Comparison of ENCODE assay signal across 20 cellular contexts in genomic region chr17:17039911-17040310, GRCh38.
"Had no signal": no experiment of that assay in that cellular context is flagged by ENCODE, and none has a peak within 500 bp of the region (broad histone marks: within the 10 kb centered on the region; RNA-seq: fewer than 3 reads in every experiment).

No MANE protein-coding gene starts in this region.

- H3K27me3 ChIP-seq: brain microvascular endothelial cell, colonic mucosa, pancreas, sigmoid colon had no signal

- H3K9me3 ChIP-seq: colonic mucosa, left ventricle myocardium inferior, pancreas, sigmoid colon, thoracic aorta had no signal

- ATAC-seq: activated CD8-positive, alpha-beta memory T cell treated with anti-CD3 and anti-CD28 coated beads, Interleukin-2, amount 10 ng/mL, durations not matched to agents 7 days and 5 days; naive thymus-derived CD4-positive, alpha-beta T cell; pancreas; stimulated activated memory B cell treated with anti-CD40 and anti-IgM and Interleukin-4, amounts not matched to agents 10 μg/mL and 1 μg/mL and 100 μg/mL, for 72 hours had no signal

- FAIRE-seq: endometrium, pancreas had no signal

- H3K4me3 ChIP-seq: colonic mucosa, left ventricle myocardium inferior, pancreas, sigmoid colon, thoracic aorta had no signal

- H3K27ac ChIP-seq: brain microvascular endothelial cell, colonic mucosa, left ventricle myocardium inferior, sigmoid colon, thoracic aorta, VCaP had no signal

- DNase-seq: activated CD4-positive, alpha-beta memory T cell treated with anti-CD3 and anti-CD28 coated beads, Interleukin-2, amount 10 ng/mL, durations not matched to agents 7 days and 5 days; activated CD8-positive, alpha-beta memory T cell treated with anti-CD3 and anti-CD28 coated beads, Interleukin-2, amount 10 ng/mL, durations not matched to agents 7 days and 5 days; activated naive CD4-positive, alpha-beta T cell treated with Interleukin-2 at 50 U/mL for 16 hours; anterior cingulate cortex; brain microvascular endothelial cell; central memory CD4-positive, alpha-beta T cell; colonic mucosa; erythroblast; foreskin melanocyte; head of caudate nucleus; kidney glomerular epithelial cell; left ventricle myocardium inferior; naive thymus-derived CD4-positive, alpha-beta T cell; sigmoid colon; stimulated activated CD4-positive, alpha-beta T cell treated with anti-CD3 and anti-CD28 coated beads, Interleukin-4, amount 100 ng/mL, for 24 hours had no signal

- H3K36me3 ChIP-seq: brain microvascular endothelial cell, colonic mucosa, left ventricle myocardium inferior, pancreas, sigmoid colon, thoracic aorta had no signal
